In the genomic region with DNA sequence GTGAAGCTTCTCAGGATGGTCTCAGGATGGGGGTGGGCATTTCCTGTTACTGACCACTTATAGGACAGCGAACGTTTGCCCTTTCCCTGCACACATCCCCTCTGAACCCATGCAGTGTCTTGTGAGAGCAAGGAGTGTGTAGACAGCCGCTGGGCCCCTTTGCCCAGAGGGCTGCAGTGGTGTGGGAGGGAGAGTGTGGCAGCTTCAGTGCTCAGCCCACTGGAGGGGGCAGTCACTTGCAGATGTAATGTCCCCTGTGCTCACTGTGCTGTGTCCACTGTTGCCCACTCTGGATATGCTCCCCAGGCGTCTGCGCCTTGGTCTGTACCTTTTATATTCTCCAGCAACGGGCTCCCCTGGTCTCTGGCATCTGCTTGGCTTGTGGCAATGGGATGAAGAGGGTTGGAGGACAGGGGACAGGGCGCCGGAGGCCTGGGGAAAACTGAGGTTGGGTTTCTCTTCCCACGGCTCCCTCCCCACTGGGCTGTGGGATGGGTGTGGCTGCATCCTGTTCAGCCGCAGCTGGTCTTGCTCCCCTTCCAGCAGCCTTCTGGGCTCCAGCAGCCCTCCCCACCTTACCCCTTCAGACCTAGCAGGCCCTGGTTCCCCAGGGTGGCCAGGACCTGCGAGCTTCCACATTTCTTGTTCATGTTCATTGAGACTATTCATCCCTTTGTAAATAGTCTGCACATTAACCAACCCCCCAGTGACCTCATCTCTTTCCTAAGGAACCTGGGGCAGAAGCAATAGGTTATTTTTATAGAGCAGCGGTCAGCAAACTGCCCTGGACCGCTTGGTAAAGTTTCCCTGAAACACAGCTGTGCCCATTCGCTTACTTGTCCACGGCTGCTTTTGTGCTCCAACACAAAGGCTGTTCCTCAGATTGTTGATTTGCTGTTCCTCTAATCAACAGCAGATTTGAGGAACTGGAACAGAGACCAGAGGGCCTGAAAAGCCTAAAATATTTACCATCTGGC, we compare ENCODE assay signal across 14 cellular contexts. TPM values are rescaled to one million over a fixed set of nuclear protein-coding genes. Genes with fewer than 3 reads are reported as not detected.
DNase-seq lines count a peak whose midpoint lies in the region; ATAC-seq and TF ChIP-seq lines count a peak whose summit lies in the region.
"Had no signal": no experiment of that assay in that cellular context is flagged by ENCODE, and none has a peak within 500 bp of the region (broad histone marks: within the 10 kb centered on the region; RNA-seq: fewer than 3 reads in every experiment).

No MANE protein-coding gene starts in this region.

- H3K4me1 Mint-ChIP-seq in natural killer cell treated with Interleukin-12 subunit alpha and Interleukin-12 subunit beta and Interleukin-15 and Interleukin-18, amount 100 ng/mL, for 72 hours (ENCODE audit: low read depth in 2 of 2): peaks cover 17 to 18% of the 10 kb centered on the region in 2 donors

- H3K36me3 Mint-ChIP-seq in natural killer cell treated with Interleukin-12 subunit alpha and Interleukin-12 subunit beta and Interleukin-15 and Interleukin-18, amount 100 ng/mL, for 72 hours: peaks cover 5% of the 10 kb centered on the region

- H3K4me2 ChIP-seq in BLaER1: no peak overlapping the region

- DNase-seq in erythroblast (lab: John Stamatoyannopoulos, UW) (no peak), activated gamma-delta T cell (lab: John Stamatoyannopoulos, UW) (no peak), SIG-M5 (lab: John Stamatoyannopoulos, UW) (no peak), globus pallidus (ENCODE audit: low spot score) (no peak)
- DNase-seq in natural killer cell treated with Interleukin-12 subunit alpha and Interleukin-12 subunit beta and Interleukin-15 and Interleukin-18, amount 100 ng/mL, for 72 hours (ENCODE audit: low spot score): no peak
- DNase-seq: Caco-2; NCI-H1105 treated with DMSO at 0.1 percent for 48 hours; NCI-H526 treated with DMSO at 0.1 percent for 48 hours; SJCRH30; stimulated activated CD4-positive, alpha-beta T cell treated with anti-CD3 and anti-CD28 coated beads, Interleukin-4, amount 100 ng/mL, for 4 hours had no signal

- POLR2A ChIA-PET in HEK293 (lab: Yijun Ruan, JAX): no interaction called here

- no peaks in the 10 kb centered on the region for H3K9me3 ChIP-seq in BLaER1
- H3K9me3 ChIP-seq in HEK293 (ENCODE audit: control insufficient read depth, insufficient read depth, low read depth, low read length): no peaks in the 10 kb centered on the region
- H3K9me3 ChIP-seq: Caco-2, SJCRH30 had no signal

- peak overlapping the region; percentile 23 to 66 for H3K27ac Mint-ChIP-seq in natural killer cell treated with Interleukin-12 subunit alpha and Interleukin-12 subunit beta and Interleukin-15 and Interleukin-18, amount 100 ng/mL, for 72 hours
- H3K27ac Mint-ChIP-seq: progenitor cell of endocrine pancreas had no signal

- CTCF ChIA-PET in HEK293 (lab: Yijun Ruan, JAX): interaction anchor here (0.6 to 0.9 kb wide), 3 partner anchors 12 to 545 kb away, joined by 3 to 5 read pairs (median 3); no protein-coding TSS in a partner anchor

- H4K20me1 ChIP-seq in BLaER1: peaks cover 57% of the 10 kb centered on the region

- H3K9me3 Mint-ChIP-seq in natural killer cell treated with Interleukin-12 subunit alpha and Interleukin-12 subunit beta and Interleukin-15 and Interleukin-18, amount 100 ng/mL, for 72 hours: no peaks in the 10 kb centered on the region

- 0 out of 2 replicates have a peak overlapping the region, but pooled peaks have one; percentile 12 for H3K9ac ChIP-seq in BLaER1

- peak; percentile 13 for TF ChIP-seq POLR2A in erythroblast (IDR thresholded peaks at IDR 0.05; ENCODE audit: low read length)

- no peak for TF ChIP-seq CTCF in HEK293 (tag by site-specific recombination; IDR thresholded peaks at IDR 0.05)

- no peak for ATAC-seq in natural killer cell treated with Interleukin-12 subunit alpha and Interleukin-12 subunit beta and Interleukin-15 and Interleukin-18, amount 100 ng/mL, for 72 hours
- no peak for ATAC-seq in HG02973 (IDR thresholded peaks at IDR 0.05; ENCODE audit: unreplicated experiment)

- no peak overlapping the region for H3K4me3 Mint-ChIP-seq in natural killer cell treated with Interleukin-12 subunit alpha and Interleukin-12 subunit beta and Interleukin-15 and Interleukin-18, amount 100 ng/mL, for 72 hours

- H3K27ac ChIP-seq in BLaER1 (no peak overlapping the region), HEK293 (ENCODE audit: extremely low read depth, low read depth, low read length) (no peak overlapping the region)
- H3K27ac ChIP-seq: SJCRH30 had no signal

- H3K27me3 Mint-ChIP-seq in natural killer cell treated with Interleukin-12 subunit alpha and Interleukin-12 subunit beta and Interleukin-15 and Interleukin-18, amount 100 ng/mL, for 72 hours: no peaks in the 10 kb centered on the region
- H3K27me3 Mint-ChIP-seq: progenitor cell of endocrine pancreas had no signal

- H3K4me3 ChIP-seq in BLaER1 (no peak overlapping the region), HEK293 (ENCODE audit: low read depth, low read length) (no peak overlapping the region)
- H3K4me3 ChIP-seq: SJCRH30 had no signal

- H3K36me3 ChIP-seq in BLaER1 (peaks cover 85% of the 10 kb centered on the region), HEK293 (ENCODE audit: control insufficient read depth in 2 of 2, insufficient read depth in 1 of 2, low read length in 2 of 2) (peaks cover 13 to 55% of the 10 kb centered on the region in 2 experiments)

- no peaks in the 10 kb centered on the region for H3K27me3 ChIP-seq in BLaER1
- H3K27me3 ChIP-seq: SJCRH30 had no signal

- H3K4me1 ChIP-seq in BLaER1 (peaks cover 22% of the 10 kb centered on the region), HEK293 (ENCODE audit: control insufficient read depth, insufficient read depth, low read length) (no peaks in the 10 kb centered on the region)
- H3K4me1 ChIP-seq: Caco-2, SJCRH30 had no signal

TF ChIP-seq in HEK293, 187 proteins besides CTCF, POLR2A, EP300 and RAD21:
- TF ChIP-seq ZNF175 (tag by site-specific recombination; IDR thresholded peaks at IDR 0.05) (no peak), ZFHX2 (tag by site-specific recombination; conservative IDR thresholded peaks at IDR 0.05) (peak; percentile 27; the same call in 1 of the 2 replicates), ZNF354C (tag by site-specific recombination; IDR thresholded peaks at IDR 0.05; ENCODE audit: borderline replicate concordance, low read depth) (no peak), ZNF248 (tag by site-specific recombination; IDR thresholded peaks at IDR 0.05) (no peak), ZNF596 (tag by site-specific recombination; IDR thresholded peaks at IDR 0.05) (no peak), ZNF692 (tag by site-specific recombination; IDR thresholded peaks at IDR 0.05) (no peak), ZNF555 (tag by site-specific recombination; conservative IDR thresholded peaks at IDR 0.05) (no peak), ZXDB (tag by site-specific recombination; IDR thresholded peaks at IDR 0.05) (no peak), EGR2 (tag by site-specific recombination; IDR thresholded peaks at IDR 0.05; ENCODE audit: low read depth) (peak; percentile 35)

RNA-seq across cellular contexts. Expression of gene ZNF789, which starts 6.1 kb away (rescaled TPM):
- total RNA-seq in natural killer cell treated with Interleukin-12 subunit alpha and Interleukin-12 subunit beta and Interleukin-15 and Interleukin-18, amount 100 ng/mL, for 72 hours: 10 to 100 TPM; 15.3 to 38.5 TPM

RNA-seq across cellular contexts. Expression of gene ATP5MF, which starts 12.8 kb away (rescaled TPM):
- 100 to 1,000 TPM; 167 to 319 TPM for total RNA-seq in natural killer cell treated with Interleukin-12 subunit alpha and Interleukin-12 subunit beta and Interleukin-15 and Interleukin-18, amount 100 ng/mL, for 72 hours

RNA-seq across cellular contexts. Expression of gene ZNF394, which starts 21.3 kb away (rescaled TPM):
- 10 to 100 TPM; 62.0 to 70.5 TPM for total RNA-seq in natural killer cell treated with Interleukin-12 subunit alpha and Interleukin-12 subunit beta and Interleukin-15 and Interleukin-18, amount 100 ng/mL, for 72 hours

RNA-seq across cellular contexts. Expression of gene ZKSCAN5, which starts 25.7 kb away (rescaled TPM):
- total RNA-seq in natural killer cell treated with Interleukin-12 subunit alpha and Interleukin-12 subunit beta and Interleukin-15 and Interleukin-18, amount 100 ng/mL, for 72 hours: 10 to 100 TPM; 11.5 to 13.3 TPM

RNA-seq across cellular contexts. Expression of gene CPSF4, which starts 40.0 kb away (rescaled TPM):
- 10 to 100 TPM; 51.1 to 91.1 TPM for total RNA-seq in natural killer cell treated with Interleukin-12 subunit alpha and Interleukin-12 subunit beta and Interleukin-15 and Interleukin-18, amount 100 ng/mL, for 72 hours
